In the genomic region with DNA sequence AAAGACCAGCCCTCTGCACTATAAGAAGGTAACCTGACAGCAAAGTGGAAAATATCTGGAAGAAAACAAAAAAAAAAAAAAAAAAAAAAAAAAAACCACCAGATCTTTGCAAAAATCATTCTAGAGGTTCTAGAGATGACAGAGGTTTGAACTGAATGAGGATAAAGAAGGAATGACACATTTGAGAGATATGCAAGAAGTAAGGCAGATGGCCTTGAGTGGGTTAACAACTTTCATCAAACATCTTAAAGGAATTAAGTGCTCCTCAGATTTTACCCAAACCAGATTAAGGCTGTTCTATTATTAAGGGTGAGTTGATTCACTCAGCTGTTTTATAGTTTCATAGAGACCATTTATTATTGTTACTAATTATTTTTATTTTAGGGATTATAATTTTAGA, we compare ENCODE assay signal across 13 cellular contexts.
DNase-seq lines count a peak whose midpoint lies in the region; ATAC-seq, FAIRE-seq and TF ChIP-seq lines count a peak whose summit lies in the region.
"Had no signal": no experiment of that assay in that cellular context is flagged by ENCODE, and none has a peak within 500 bp of the region (broad histone marks: within the 10 kb centered on the region; RNA-seq: fewer than 3 reads in every experiment).

No MANE protein-coding gene starts in this region.

- no peak overlapping the region for H3K9ac ChIP-seq in GM23248
- H3K9ac ChIP-seq: BLaER1 had no signal

- H4K20me1 ChIP-seq in GM23248 (ENCODE audit: insufficient read depth) = no peaks in the 10 kb centered on the region
- H4K20me1 ChIP-seq: BLaER1 had no signal

- H3F3A ChIP-seq in GM23248 (ENCODE audit: insufficient read depth) = peaks cover 40% of the 10 kb centered on the region

- H3K4me1 ChIP-seq in GM23248 (ENCODE audit: insufficient read depth) = peaks cover 79% of the 10 kb centered on the region
- H3K4me1 ChIP-seq: BLaER1 had no signal

- H3K9me3 Mint-ChIP-seq in activated T-cell treated with anti-CD3 and anti-CD28 coated beads, Interleukin-2, amount 50 U/mL, for 72 hours = no peaks in the 10 kb centered on the region
- H3K9me3 Mint-ChIP-seq: H9 had no signal

- H3K4me3 ChIP-seq in GM23248 (no peak overlapping the region), fibroblast of mammary gland (ENCODE audit: control insufficient read depth, low read depth, low read length) (no peak overlapping the region)
- H3K4me3 ChIP-seq: A549, BLaER1 had no signal

- no peak overlapping the region for H2AFZ ChIP-seq in GM23248

- H3K4me3 Mint-ChIP-seq in activated T-cell treated with anti-CD3 and anti-CD28 coated beads, Interleukin-2, amount 50 U/mL, for 72 hours = no peak overlapping the region
- H3K4me3 Mint-ChIP-seq: H9 had no signal

- H3K9me2 ChIP-seq in GM23248 (ENCODE audit: insufficient read depth) = no peaks in the 10 kb centered on the region

- no peaks in the 10 kb centered on the region for H3K36me3 Mint-ChIP-seq in activated T-cell treated with anti-CD3 and anti-CD28 coated beads, Interleukin-2, amount 50 U/mL, for 72 hours (ENCODE audit: insufficient read depth in 2 of 2)

- no peak overlapping the region for H3K27ac Mint-ChIP-seq in activated T-cell treated with anti-CD3 and anti-CD28 coated beads, Interleukin-2, amount 50 U/mL, for 72 hours
- H3K27ac Mint-ChIP-seq: H9 had no signal

- no peak overlapping the region for H3K4me2 ChIP-seq in GM23248 (ENCODE audit: unreplicated experiment)
- H3K4me2 ChIP-seq: A549, BLaER1 had no signal

- FAIRE-seq in GM12892 (lab: Jason Lieb, UNC) = no peak
- FAIRE-seq: A549, G401.6, GM12891 had no signal

- H3K79me2 ChIP-seq in GM23248 (ENCODE audit: insufficient read depth) = no peaks in the 10 kb centered on the region

- H3K27ac ChIP-seq in GM23248 = no peak overlapping the region
- H3K27ac ChIP-seq: A549, BLaER1 had no signal

- no peaks in the 10 kb centered on the region for H3K4me1 Mint-ChIP-seq in activated T-cell treated with anti-CD3 and anti-CD28 coated beads, Interleukin-2, amount 50 U/mL, for 72 hours (ENCODE audit: low read depth)

- peaks cover 11% of the 10 kb centered on the region for H3K27me3 Mint-ChIP-seq in activated T-cell treated with anti-CD3 and anti-CD28 coated beads, Interleukin-2, amount 50 U/mL, for 72 hours (ENCODE audit: low read depth)

- in situ Hi-C loops in GM23248 (cut with MboI) = no loop called here

- no peak for TF ChIP-seq CTCF in fibroblast of mammary gland (conservative IDR thresholded peaks at IDR 0.05; ENCODE audit: control insufficient read depth, insufficient read depth, low read depth, low read length)

- no peaks in the 10 kb centered on the region for H3K36me3 ChIP-seq in GM23248 (ENCODE audit: low read depth)
- H3K36me3 ChIP-seq: BLaER1 had no signal

- peak; percentile 26 for DNase-seq in GM23248
- DNase-seq in NCI-H82 treated with DMSO at 0.1 percent for 48 hours (lab: John Stamatoyannopoulos, UW; ENCODE audit: unreplicated experiment) = peak; percentile 84
- peak; percentile 67 for DNase-seq in fibroblast of mammary gland (ENCODE audit: low read depth)
- DNase-seq in GM12892 (ENCODE audit: insufficient read length) = no peak
- DNase-seq in sciatic nerve (ENCODE audit: low spot score) = no peak
- no peak for DNase-seq in activated T-cell treated with anti-CD3 and anti-CD28 coated beads, Interleukin-2, amount 50 U/mL, for 72 hours
- DNase-seq: AML-193, GOT3, H9 had no signal

- intact Hi-C loops in sciatic nerve (cut with DNase I) = no loop called here

- no peaks in the 10 kb centered on the region for H3K27me3 ChIP-seq in GM23248 (replicated peaks; ENCODE audit: insufficient read depth)
- H3K27me3 ChIP-seq: BLaER1 had no signal

- TF ChIP-seq POLR2A in GM12892 (IDR thresholded peaks at IDR 0.05; ENCODE audit: low read depth, low read length) = no peak

- H3K9me3 ChIP-seq in GM23248 (ENCODE audit: low read depth) = no peaks in the 10 kb centered on the region
- H3K9me3 ChIP-seq: BLaER1 had no signal

- ATAC-seq in sciatic nerve = no peak
- no peak for ATAC-seq in activated T-cell treated with anti-CD3 and anti-CD28 coated beads, Interleukin-2, amount 50 U/mL, for 72 hours (replicated peaks in 1 of 2)
- ATAC-seq: A549 had no signal

Comparison
In these comparisons a context has a peak if more than half of its experiments do, and no peak if none do; other contexts are left out.
1. DNase-seq: peak in GM23248 (single experiment), NCI-H82 treated with DMSO at 0.1 percent for 48 hours (single experiment) and fibroblast of mammary gland (single experiment); none in GM12892 (single experiment), sciatic nerve (single experiment) and activated T-cell treated with anti-CD3 and anti-CD28 coated beads, Interleukin-2, amount 50 U/mL, for 72 hours (0 of 2).